ENCODE assay signal across 14 cellular contexts in the genomic region with DNA sequence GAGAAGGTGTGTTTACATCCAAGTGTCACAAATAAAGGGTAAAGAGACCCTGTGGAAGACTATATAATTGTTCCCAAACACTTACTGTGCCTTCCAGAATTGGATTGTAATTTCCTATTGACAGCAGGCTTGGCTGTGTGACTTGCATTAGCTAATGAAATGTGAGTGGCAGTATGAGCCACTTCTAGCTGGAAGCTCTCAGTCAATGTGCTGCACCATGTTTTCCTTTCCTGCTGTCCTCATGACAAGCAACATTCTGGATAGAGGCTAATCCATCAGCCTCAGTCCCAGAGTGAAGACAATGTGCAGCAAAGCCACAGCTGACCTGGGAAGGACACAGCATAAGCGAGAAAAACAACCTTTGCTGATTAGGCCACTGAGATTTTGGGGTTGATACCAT. TPM values are rescaled to one million over a fixed set of nuclear protein-coding genes. Genes with fewer than 3 reads are reported as not detected.
DNase-seq lines count a peak whose midpoint lies in the region; TF ChIP-seq lines count a peak whose summit lies in the region.
"Had no signal": no experiment of that assay in that cellular context is flagged by ENCODE, and none has a peak within 500 bp of the region (broad histone marks: within the 10 kb centered on the region; RNA-seq: fewer than 3 reads in every experiment).

No MANE protein-coding gene starts in this region.

- H3K27ac Mint-ChIP-seq in CD8-positive, alpha-beta memory T cell, result no peak overlapping the region

- no peaks in the 10 kb centered on the region for H3K9me2 ChIP-seq in hepatocyte (replicated peaks; ENCODE audit: insufficient read depth)

- peaks cover 8 to 12% (median 11%) of the 10 kb centered on the region in 3 donors for H3K4me1 Mint-ChIP-seq in CD8-positive, alpha-beta memory T cell

- no peak for TF ChIP-seq POLR2A in lower leg skin (IDR thresholded peaks at IDR 0.05)

- H3K36me3 Mint-ChIP-seq in CD8-positive, alpha-beta memory T cell, result peaks cover 0 to 2% (median under 1%) of the 10 kb centered on the region in 3 donors

- H3K27me3 Mint-ChIP-seq in CD8-positive, alpha-beta memory T cell, result peaks cover 0 to 8% of the 10 kb centered on the region in 2 donors

- H3K27ac ChIP-seq in hepatocyte, result peak overlapping the region; percentile 61
- no peak overlapping the region for H3K27ac ChIP-seq in CD8-positive, alpha-beta memory T cell (ENCODE audit: low read depth, low read length)
- H3K27ac ChIP-seq: tibial nerve had no signal

- WGBS in hepatocyte (ENCODE audit: low lambda C conversion rate, missing lambda C conversion rate), result 83% methylated on average over 1 of the region's 1 CpG
- 90 to 94% methylated on average over 1 of the region's 1 CpG for WGBS in lower leg skin, 2 donors

- H3K36me3 ChIP-seq in hepatocyte (replicated peaks; ENCODE audit: insufficient read depth, low read depth), result no peaks in the 10 kb centered on the region
- no peaks in the 10 kb centered on the region for H3K36me3 ChIP-seq in CD8-positive, alpha-beta memory T cell (ENCODE audit: insufficient read depth, low read length)
- H3K36me3 ChIP-seq: tibial nerve had no signal

- H3K4me3 ChIP-seq in hepatocyte (no peak overlapping the region), lower leg skin (ENCODE audit: low read depth, poor library complexity, severe bottlenecking) (no peak overlapping the region)
- H3K4me3 ChIP-seq in CD8-positive, alpha-beta memory T cell (ENCODE audit: low read length), result no peak overlapping the region
- H3K4me3 ChIP-seq: GM12878, tibial nerve had no signal

- DNase-seq in DMS153 treated with DMSO at 0.1 percent for 48 hours (lab: John Stamatoyannopoulos, UW; ENCODE audit: unreplicated experiment) (peak; percentile 96), NCI-H146 (lab: John Stamatoyannopoulos, UW) (peak; percentile 66), NCI-H774 (lab: John Stamatoyannopoulos, UW) (peak; percentile 91), hepatocyte (ENCODE audit: low spot score) (no peak), GM10248 (ENCODE audit: extremely low spot score) (no peak), lower leg skin (ENCODE audit: low spot score in 2 of 2) (no peak)
- no peak for DNase-seq in activated effector memory CD4-positive, alpha-beta T cell treated with Interleukin-2 at 50 U/mL for 16 hours
- DNase-seq in CD8-positive, alpha-beta memory T cell, result no peak
- DNase-seq: activated CD4-positive, CD25-positive, alpha-beta regulatory T cell; MM.1S; stimulated activated CD4-positive, alpha-beta T cell treated with anti-CD3 and anti-CD28 coated beads, Interleukin-2, amount 100 ng/mL, for 24 hours; stimulated activated CD8-positive, alpha-beta memory T cell treated with anti-CD3 and anti-CD28 coated beads, Interleukin-4, amount 100 ng/mL, for 48 hours had no signal

- POLR2A ChIA-PET in CD8-positive, alpha-beta memory T cell (lab: Charles Lee), result no interaction called here
- POLR2A ChIA-PET in GM10248 (lab: Yijun Ruan, JAX), result no interaction called here

- no peak for TF ChIP-seq CTCF in hepatocyte (IDR thresholded peaks at IDR 0.05; ENCODE audit: poor library complexity)
- no peak for TF ChIP-seq CTCF in GM10248 (IDR thresholded peaks at IDR 0.05; ENCODE audit: control extremely low read depth, extremely low read depth, low read depth, missing control alignments)
- no peak for TF ChIP-seq CTCF in lower leg skin (IDR thresholded peaks at IDR 0.05)

- peak overlapping the region; percentile 49 for H3K4me2 ChIP-seq in hepatocyte

- no peaks in the 10 kb centered on the region for H3K9me3 Mint-ChIP-seq in CD8-positive, alpha-beta memory T cell

- no peaks in the 10 kb centered on the region for H3K9me3 ChIP-seq in hepatocyte (ENCODE audit: low read depth)
- H3K9me3 ChIP-seq in CD8-positive, alpha-beta memory T cell (ENCODE audit: low read length), result no peaks in the 10 kb centered on the region
- H3K9me3 ChIP-seq: tibial nerve had no signal

- no peaks in the 10 kb centered on the region for H3K27me3 ChIP-seq in hepatocyte
- H3K27me3 ChIP-seq in CD8-positive, alpha-beta memory T cell (ENCODE audit: insufficient read depth, low read length, poor library complexity, severe bottlenecking), result no peaks in the 10 kb centered on the region

- peaks cover 4% of the 10 kb centered on the region for H3K79me2 ChIP-seq in hepatocyte

- no peaks in the 10 kb centered on the region for H4K20me1 ChIP-seq in hepatocyte (ENCODE audit: insufficient read depth, poor library complexity, severe bottlenecking)

- H2AFZ ChIP-seq in hepatocyte, result no peak overlapping the region

- peaks cover 14% of the 10 kb centered on the region for H3K4me1 ChIP-seq in hepatocyte (ENCODE audit: insufficient read depth)
- peaks cover 6% of the 10 kb centered on the region for H3K4me1 ChIP-seq in CD8-positive, alpha-beta memory T cell (ENCODE audit: insufficient read depth, low read length)

- no peak overlapping the region for H3K4me3 Mint-ChIP-seq in CD8-positive, alpha-beta memory T cell

- CTCF ChIA-PET in CD8-positive, alpha-beta memory T cell (lab: Charles Lee), result no interaction called here
- CTCF ChIA-PET in GM10248 (lab: Yijun Ruan, JAX), result interaction anchor here (1.5 to 2.8 kb wide), 3 partner anchors 38 to 167 kb away, joined by 3 to 8 read pairs (median 7); no protein-coding TSS in a partner anchor

- intact Hi-C loops in lower leg skin (cut with DNase I; ENCODE audit: low total_unique reads), result no loop called here

RNA-seq across cellular contexts. Expression of a gene that starts 5.9 kb away (rescaled TPM):
- total RNA-seq in hepatocyte (39.0 and 47.9 TPM in 2 replicates), lower leg skin (10 to 100 TPM; 29.8 to 39.6 (median 35.9) TPM)
- 17.6 and 19.0 TPM in 2 replicates for polyA plus RNA-seq in hepatocyte
- total RNA-seq in CD8-positive, alpha-beta memory T cell, result 10 to 100 TPM; 48.0 to 48.3 TPM
- 35.7 TPM for polyA plus RNA-seq in CD8-positive, alpha-beta memory T cell

RNA-seq across cellular contexts. Expression of a gene that starts 39.7 kb away (rescaled TPM):
- 1.1 and 1.4 TPM in 2 replicates for total RNA-seq in hepatocyte
- polyA plus RNA-seq in hepatocyte, result 0.66 and 2.3 TPM in 2 replicates
- total RNA-seq in CD8-positive, alpha-beta memory T cell, result 1 to 10 TPM; 1.4 to 2.0 TPM
- 0.24 TPM for polyA plus RNA-seq in CD8-positive, alpha-beta memory T cell
- total RNA-seq in lower leg skin, result under 1 TPM in 3 of 4 donors, not detected in 1; 0.04 to 0.34 (median 0.26) TPM

Comparison
In these comparisons a context has a peak if more than half of its experiments do, and no peak if none do; other contexts are left out.
1. DNase-seq: peak in DMS153 treated with DMSO at 0.1 percent for 48 hours (single experiment), NCI-H146 (single experiment) and NCI-H774 (single experiment); none in hepatocyte (single experiment), activated effector memory CD4-positive, alpha-beta T cell treated with Interleukin-2 at 50 U/mL for 16 hours (single experiment), CD8-positive, alpha-beta memory T cell (0 of 5), GM10248 (single experiment) and lower leg skin (0 of 2).